ENCODE assay signal across 8 cellular contexts in genomic region chr1:197774691-197775281, GRCh38. TPM values are rescaled to one million over a fixed set of nuclear protein-coding genes. Genes with fewer than 3 reads are reported as not detected.
DNase-seq lines count a peak whose midpoint lies in the region; ATAC-seq, FAIRE-seq and TF ChIP-seq lines count a peak whose summit lies in the region.

No MANE protein-coding gene starts in this region.

- H3K4me1 ChIP-seq in HAP-1: peaks cover 17% of the 10 kb centered on the region
- H3K4me1 ChIP-seq in mucosa of stomach (ENCODE audit: control insufficient read depth, insufficient read depth, low read length): peaks cover 14% of the 10 kb centered on the region

- DNase-seq in GM12892 (ENCODE audit: insufficient read length): peak; percentile 25
- peak in 1 of 2 experiments; percentile 44 for DNase-seq in HAP-1 (ENCODE audit: low spot score in 2 of 2)
- peak; percentile 72 for DNase-seq in MG63
- DNase-seq in activated CD8-positive, alpha-beta memory T cell treated with anti-CD3 and anti-CD28 coated beads for 1 hour (ENCODE audit: extremely low read depth in 1 of 2, low read depth in 1 of 2): peak; percentile 19 to 32
- peak; percentile 54 for DNase-seq in endothelial cell (ENCODE audit: low spot score)
- DNase-seq in NCI-H2107 treated with DMSO at 0.1 percent for 48 hours (lab: John Stamatoyannopoulos, UW; ENCODE audit: unreplicated experiment): no peak

- TF ChIP-seq POLR2A in GM12892 (IDR thresholded peaks at IDR 0.05; ENCODE audit: low read depth, low read length): no peak

- H3K36me3 ChIP-seq in HAP-1 (replicated peaks): no peaks in the 10 kb centered on the region
- H3K36me3 ChIP-seq in MG63: peaks cover 14% of the 10 kb centered on the region
- no peaks in the 10 kb centered on the region for H3K36me3 ChIP-seq in mucosa of stomach (ENCODE audit: control insufficient read depth, insufficient read depth, low read length)

- H3K36me3 Mint-ChIP-seq in endothelial cell (ENCODE audit: low read depth, unreplicated experiment): peaks cover 4% of the 10 kb centered on the region
- H3K36me3 Mint-ChIP-seq in stimulated activated memory B cell treated with anti-CD40 and anti-IgM and Interleukin-4, amounts not matched to agents 10 μg/mL and 1 μg/mL and 100 μg/mL, for 72 hours: peaks cover 12% of the 10 kb centered on the region

- ATAC-seq in stimulated activated memory B cell treated with anti-CD40 and anti-IgM and Interleukin-4, amounts not matched to agents 10 μg/mL and 1 μg/mL and 100 μg/mL, for 72 hours: peak; percentile 76

- no peak for TF ChIP-seq CTCF in endothelial cell (IDR thresholded peaks at IDR 0.05; ENCODE audit: unreplicated experiment)

- peak overlapping the region; percentile 88 for H3K9ac ChIP-seq in mucosa of stomach (ENCODE audit: low read length)

- peaks cover 5% of the 10 kb centered on the region for H3K4me1 Mint-ChIP-seq in endothelial cell (ENCODE audit: unreplicated experiment)
- peaks cover 66% of the 10 kb centered on the region for H3K4me1 Mint-ChIP-seq in stimulated activated memory B cell treated with anti-CD40 and anti-IgM and Interleukin-4, amounts not matched to agents 10 μg/mL and 1 μg/mL and 100 μg/mL, for 72 hours

- peak overlapping the region; percentile 25 for H3K27ac Mint-ChIP-seq in endothelial cell (ENCODE audit: unreplicated experiment)
- H3K27ac Mint-ChIP-seq in stimulated activated memory B cell treated with anti-CD40 and anti-IgM and Interleukin-4, amounts not matched to agents 10 μg/mL and 1 μg/mL and 100 μg/mL, for 72 hours: peak overlapping the region; percentile 98

- H3K9me3 ChIP-seq in HAP-1 (no peaks in the 10 kb centered on the region), MG63 (peaks cover under 1% of the 10 kb centered on the region; the same call in 1 of the 2 replicates), mucosa of stomach (ENCODE audit: control insufficient read depth, low read length) (no peaks in the 10 kb centered on the region)

- H3K27me3 Mint-ChIP-seq in endothelial cell (ENCODE audit: unreplicated experiment): no peaks in the 10 kb centered on the region
- no peaks in the 10 kb centered on the region for H3K27me3 Mint-ChIP-seq in stimulated activated memory B cell treated with anti-CD40 and anti-IgM and Interleukin-4, amounts not matched to agents 10 μg/mL and 1 μg/mL and 100 μg/mL, for 72 hours

- peak overlapping the region; percentile 45 for H3K4me3 ChIP-seq in HAP-1
- H3K4me3 ChIP-seq in MG63: peak overlapping the region; percentile 65
- H3K4me3 ChIP-seq in mucosa of stomach (ENCODE audit: low read length): peak overlapping the region; percentile 68

- in situ Hi-C loops in HAP-1 (cut with MboI; ENCODE audit: low sequenced_read_pairs): no loop called here

- peak; percentile 46 for FAIRE-seq in GM12892 (lab: Jason Lieb, UNC)

- no peaks in the 10 kb centered on the region for H3K27me3 ChIP-seq in HAP-1 (ENCODE audit: low read depth)
- no peaks in the 10 kb centered on the region for H3K27me3 ChIP-seq in MG63
- H3K27me3 ChIP-seq in mucosa of stomach (ENCODE audit: control insufficient read depth, insufficient read depth, low read length): no peaks in the 10 kb centered on the region

- H3K9me3 Mint-ChIP-seq in endothelial cell (ENCODE audit: unreplicated experiment): no peaks in the 10 kb centered on the region
- H3K9me3 Mint-ChIP-seq in stimulated activated memory B cell treated with anti-CD40 and anti-IgM and Interleukin-4, amounts not matched to agents 10 μg/mL and 1 μg/mL and 100 μg/mL, for 72 hours: no peaks in the 10 kb centered on the region

- peak overlapping the region; percentile 90 for H3K4me3 Mint-ChIP-seq in endothelial cell (ENCODE audit: unreplicated experiment)
- peak overlapping the region; percentile 89 for H3K4me3 Mint-ChIP-seq in stimulated activated memory B cell treated with anti-CD40 and anti-IgM and Interleukin-4, amounts not matched to agents 10 μg/mL and 1 μg/mL and 100 μg/mL, for 72 hours

RNA-seq across cellular contexts. Expression of gene DENND1B, which starts 0.5 kb away (rescaled TPM):
- polyA plus RNA-seq in GM12892 (2012; ENCODE audit: missing spikeins): 2.4 TPM
- total RNA-seq in MG63 (2014; rRNA removed; shearing (Covaris generic); ENCODE audit: low replicate concordance): 7.4 and 12.7 TPM in 2 replicates
- 7.5 TPM for total RNA-seq in endothelial cell (ENCODE audit: unreplicated experiment)
